ENCODE assay signal across 15 cellular contexts in the genomic region with DNA sequence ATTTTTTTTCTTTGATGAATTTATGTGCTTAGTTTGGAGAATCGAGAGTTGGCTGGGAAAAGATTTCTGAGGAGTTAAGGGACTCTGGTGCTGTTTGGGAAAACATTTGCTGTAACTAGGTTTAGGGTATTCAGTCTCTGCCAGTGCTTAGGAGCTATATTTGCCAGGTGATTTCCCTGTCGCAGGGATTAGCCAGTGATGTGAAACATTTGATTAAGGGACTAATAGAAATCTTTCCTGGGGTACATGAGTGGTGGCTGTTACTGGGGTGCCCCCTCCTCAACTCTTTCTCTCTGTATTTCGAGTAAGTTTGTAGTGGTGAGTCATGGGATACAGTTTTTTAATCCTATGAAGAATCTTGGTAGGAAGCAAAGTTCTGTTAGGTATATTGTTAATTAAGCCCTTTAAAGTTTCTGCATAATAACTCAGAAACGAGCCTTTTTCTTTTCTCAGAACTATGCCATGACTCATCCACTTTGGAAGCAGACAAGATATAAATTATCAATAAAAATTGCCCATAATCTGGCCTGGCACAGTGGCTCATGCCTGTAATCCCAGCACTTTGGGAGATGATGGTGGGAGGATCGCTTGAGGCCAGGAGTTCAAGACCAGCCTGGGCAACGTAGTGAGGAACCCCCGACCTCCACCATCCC.
"Had no signal": no experiment of that assay in that cellular context is flagged by ENCODE, and none has a peak within 500 bp of the region (broad histone marks: within the 10 kb centered on the region; RNA-seq: fewer than 3 reads in every experiment).

No MANE protein-coding gene starts in this region.

- H3K9me3 Mint-ChIP-seq: activated B cell treated with CpG ODN at 0.5 μM for 24 hours; activated CD4-positive, alpha-beta T cell treated with anti-CD3 and anti-CD28 coated beads, Interleukin-2, amount 10 ng/mL, durations not matched to agents 24 days and 14 days; activated naive CD4-positive, alpha-beta T cell treated with anti-CD3 and anti-CD28 coated beads, Interleukin-2, amount 50 U/mL, for 72 hours; T-helper 1 cell treated with Interleukin-12 subunit alpha and Interleukin-12 subunit beta and Interleukin-4 antibody, amounts not matched to agents 30 μg/mL and 1 μg/mL, for 36 hours had no signal

- ATAC-seq: activated naive CD4-positive, alpha-beta T cell treated with anti-CD3 and anti-CD28 coated beads, Interleukin-2, amount 50 U/mL, for 72 hours; right cardiac atrium had no signal

- H3K36me3 Mint-ChIP-seq: activated naive CD4-positive, alpha-beta T cell treated with anti-CD3 and anti-CD28 coated beads, Interleukin-2, amount 50 U/mL, for 72 hours had no signal

- H3K9me3 ChIP-seq: breast epithelium, spleen had no signal

- H3K4me3 Mint-ChIP-seq: activated B cell treated with CpG ODN at 0.5 μM for 24 hours; activated CD4-positive, alpha-beta T cell treated with anti-CD3 and anti-CD28 coated beads, Interleukin-2, amount 10 ng/mL, durations not matched to agents 24 days and 14 days; neural progenitor cell; T-helper 1 cell treated with Interleukin-12 subunit alpha and Interleukin-12 subunit beta and Interleukin-4 antibody, amounts not matched to agents 30 μg/mL and 1 μg/mL, for 36 hours had no signal

- H3K36me3 ChIP-seq: breast epithelium had no signal

- DNase-seq: activated B cell treated with CpG ODN at 0.5 μM for 24 hours; activated CD4-positive, alpha-beta T cell treated with anti-CD3 and anti-CD28 coated beads, Interleukin-2, amount 10 ng/mL, durations not matched to agents 24 days and 14 days; activated CD8-positive, alpha-beta memory T cell treated with anti-CD3 and anti-CD28 coated beads for 24 hours; activated T-cell treated with anti-CD3 and anti-CD28 coated beads for 4 hours; amniotic stem cell; kidney; right cardiac atrium; spleen; stimulated activated CD4-positive, alpha-beta T cell treated with anti-CD3 and anti-CD28 coated beads, Interleukin-1b, Interleukin-23, amount 100 ng/mL, for 48 hours; stimulated activated naive CD4-positive, alpha-beta T cell treated with Interleukin-2 at 50 U/mL for 16 hours had no signal

- H3K27me3 ChIP-seq: breast epithelium, neural progenitor cell, spleen had no signal

- H3K27me3 Mint-ChIP-seq: activated B cell treated with CpG ODN at 0.5 μM for 24 hours had no signal

- H3K27ac Mint-ChIP-seq: activated B cell treated with CpG ODN at 0.5 μM for 24 hours; activated CD4-positive, alpha-beta T cell treated with anti-CD3 and anti-CD28 coated beads, Interleukin-2, amount 10 ng/mL, durations not matched to agents 24 days and 14 days; activated naive CD4-positive, alpha-beta T cell treated with anti-CD3 and anti-CD28 coated beads, Interleukin-2, amount 50 U/mL, for 72 hours; neural progenitor cell; T-helper 1 cell treated with Interleukin-12 subunit alpha and Interleukin-12 subunit beta and Interleukin-4 antibody, amounts not matched to agents 30 μg/mL and 1 μg/mL, for 36 hours had no signal

- H3K27ac ChIP-seq: neural progenitor cell, parathyroid adenoma, spleen had no signal

- H3K4me3 ChIP-seq: breast epithelium, neural progenitor cell, spleen had no signal
